Comparison of ENCODE assay signal across 1 cellular context in genomic region chr11:6824461-6824860, GRCh38.
TF ChIP-seq lines count a peak whose summit lies in the region.

No MANE protein-coding gene starts in this region.

TF ChIP-seq in HEK293, 187 proteins besides CTCF, POLR2A, EP300 and RAD21 (continued from another document):
- peak; percentile 38; the same call in 1 of the 2 replicates for TF ChIP-seq ZBTB17 (tag by site-specific recombination; IDR thresholded peaks at IDR 0.05)
- TF ChIP-seq SP3 (tag by site-specific recombination; IDR thresholded peaks at IDR 0.05): no peak
